Comparison of ENCODE assay signal across 18 cellular contexts in genomic region chr2:170997893-170998477, GRCh38.
A peak's percentile ranks its signal among the peaks of the same experiment; 100 is the strongest.
DNase-seq lines count a peak whose midpoint lies in the region; ATAC-seq and TF ChIP-seq lines count a peak whose summit lies in the region.
"Had no signal": no experiment of that assay in that cellular context is flagged by ENCODE, and none has a peak within 500 bp of the region (broad histone marks: within the 10 kb centered on the region; RNA-seq: fewer than 3 reads in every experiment).

No MANE protein-coding gene starts in this region.

- CTCF ChIA-PET in WTC11 (lab: Charles Lee) = no interaction called here
- CTCF ChIA-PET in naive thymus-derived CD4-positive, alpha-beta T cell (lab: Charles Lee) = interaction anchor here (1.0 kb wide), 1 partner anchor 89 kb away, joined by 4 read pairs; no protein-coding TSS in a partner anchor

- no peaks in the 10 kb centered on the region for H3K27me3 ChIP-seq in naive thymus-derived CD4-positive, alpha-beta T cell (ENCODE audit: control insufficient read depth in 2 of 2, insufficient read depth in 2 of 2, low read length in 2 of 2)

- H3K27ac ChIP-seq in naive thymus-derived CD4-positive, alpha-beta T cell (ENCODE audit: low read depth, low read length) = no peak overlapping the region
- H3K27ac ChIP-seq: 22Rv1, KMS-11 had no signal

- no peak for ATAC-seq in WTC11
- no peak for ATAC-seq in naive thymus-derived CD4-positive, alpha-beta T cell

- peak; percentile 7 for DNase-seq in NCI-H1105 treated with DMSO at 0.1 percent for 48 hours (lab: John Stamatoyannopoulos, UW)
- DNase-seq in NCI-H1105 (lab: John Stamatoyannopoulos, UW) = no peak
- DNase-seq in LNCaP clone FGC (ENCODE audit: low read depth) = peak; percentile 82
- DNase-seq in WTC11 (ENCODE audit: low spot score) = no peak
- no peak for DNase-seq in naive thymus-derived CD4-positive, alpha-beta T cell
- no peak for DNase-seq in stimulated activated naive CD4-positive, alpha-beta T cell treated with Interleukin-2 at 50 U/mL for 16 hours (lab: John Stamatoyannopoulos, UW)
- DNase-seq in Kasumi-1 (lab: John Stamatoyannopoulos, UW) = no peak
- DNase-seq in ureter (ENCODE audit: low spot score) = no peak
- DNase-seq: CD8-positive, alpha-beta memory T cell; DND-41; HFFc6; MM.1S; NCI-H1092 treated with DMSO at 0.1 percent for 48 hours; NCI-H187 treated with DMSO at 0.1 percent for 48 hours; NCI-H524 treated with DMSO at 0.1 percent for 48 hours had no signal

- no peaks in the 10 kb centered on the region for H3K9me3 ChIP-seq in naive thymus-derived CD4-positive, alpha-beta T cell (ENCODE audit: control insufficient read depth in 2 of 3, low read length in 3 of 3)

- peak overlapping the region; percentile 19 for H3K27ac Mint-ChIP-seq in WTC11
- H3K27ac Mint-ChIP-seq in naive thymus-derived CD4-positive, alpha-beta T cell = peak overlapping the region in 6 of 9 donors; percentile 6 to 69 (median 34)
- H3K27ac Mint-ChIP-seq: B cell, HFFc6 had no signal

- no peaks in the 10 kb centered on the region for H3K9me3 Mint-ChIP-seq in WTC11
- H3K9me3 Mint-ChIP-seq in naive thymus-derived CD4-positive, alpha-beta T cell = no peaks in the 10 kb centered on the region
- H3K9me3 Mint-ChIP-seq: CD8-positive, alpha-beta memory T cell; HFFc6 had no signal

- H3K27me3 Mint-ChIP-seq in WTC11 (ENCODE audit: low read depth) = no peaks in the 10 kb centered on the region
- no peaks in the 10 kb centered on the region for H3K27me3 Mint-ChIP-seq in naive thymus-derived CD4-positive, alpha-beta T cell
- H3K27me3 Mint-ChIP-seq: B cell; CD8-positive, alpha-beta memory T cell had no signal

- POLR2A ChIA-PET in WTC11 (lab: Charles Lee) = no interaction called here
- POLR2A ChIA-PET in naive thymus-derived CD4-positive, alpha-beta T cell (lab: Charles Lee) = no interaction called here

- no peaks in the 10 kb centered on the region for H3K4me1 ChIP-seq in naive thymus-derived CD4-positive, alpha-beta T cell (ENCODE audit: control insufficient read depth in 2 of 2, insufficient read depth in 2 of 2, low read length in 2 of 2)

- intact Hi-C loops in naive thymus-derived CD4-positive, alpha-beta T cell (cut with micrococcal nuclease) = no loop called here

- peaks cover 0 to 48% (median 0%) of the 10 kb centered on the region in 3 experiments for H3K36me3 ChIP-seq in naive thymus-derived CD4-positive, alpha-beta T cell (ENCODE audit: control insufficient read depth in 2 of 3, insufficient read depth in 3 of 3, low read length in 3 of 3)

- H3K4me3 ChIP-seq in LNCaP clone FGC (ENCODE audit: low read depth, low read length) = no peak overlapping the region
- H3K4me3 ChIP-seq in naive thymus-derived CD4-positive, alpha-beta T cell (ENCODE audit: low read length) = no peak overlapping the region

- peaks cover 57% of the 10 kb centered on the region for H3K36me3 Mint-ChIP-seq in WTC11
- H3K36me3 Mint-ChIP-seq in naive thymus-derived CD4-positive, alpha-beta T cell = peaks cover 0 to 47% (median 27%) of the 10 kb centered on the region in 5 donors

- H3K4me1 Mint-ChIP-seq in WTC11 = no peaks in the 10 kb centered on the region
- peaks cover 0 to 5% (median 0%) of the 10 kb centered on the region in 7 donors for H3K4me1 Mint-ChIP-seq in naive thymus-derived CD4-positive, alpha-beta T cell
- H3K4me1 Mint-ChIP-seq: B cell had no signal

- no peak overlapping the region for H3K4me3 Mint-ChIP-seq in WTC11
- H3K4me3 Mint-ChIP-seq in naive thymus-derived CD4-positive, alpha-beta T cell = no peak overlapping the region
- H3K4me3 Mint-ChIP-seq: B cell; CD8-positive, alpha-beta memory T cell; HFFc6 had no signal

- TF ChIP-seq CTCF in LNCaP clone FGC (IDR thresholded peaks at IDR 0.05; ENCODE audit: control insufficient read depth, extremely low read depth, insufficient read depth) (no peak), WTC11 (IDR thresholded peaks at IDR 0.05) (no peak)

TF ChIP-seq in WTC11, 78 proteins besides CTCF, POLR2A, EP300 and RAD21 (continues in another document):
- TF ChIP-seq KAT7 (CRISPR knock-in tag; IDR thresholded peaks at IDR 0.05; ENCODE audit: borderline replicate concordance) (no peak), RORB (CRISPR knock-in tag; IDR thresholded peaks at IDR 0.05) (no peak), TP53 (CRISPR knock-in tag; IDR thresholded peaks at IDR 0.05) (no peak), ZNF512 (CRISPR knock-in tag; IDR thresholded peaks at IDR 0.05; ENCODE audit: borderline replicate concordance) (no peak), STAT6 (CRISPR knock-in tag; conservative IDR thresholded peaks at IDR 0.05; ENCODE audit: low read depth) (no peak), GABPB1 (CRISPR knock-in tag; IDR thresholded peaks at IDR 0.05) (no peak), SP1 (CRISPR knock-in tag; conservative IDR thresholded peaks at IDR 0.05) (no peak), TEAD4 (CRISPR knock-in tag; IDR thresholded peaks at IDR 0.05) (no peak), USF2 (CRISPR knock-in tag; IDR thresholded peaks at IDR 0.05) (no peak), ZMAT4 (CRISPR knock-in tag; IDR thresholded peaks at IDR 0.05) (no peak), ARID4B (CRISPR knock-in tag; IDR thresholded peaks at IDR 0.05; ENCODE audit: borderline replicate concordance) (no peak)

Comparison
In these comparisons a context has a peak if more than half of its experiments do, and no peak if none do; other contexts are left out.
1. DNase-seq: peak in NCI-H1105 treated with DMSO at 0.1 percent for 48 hours (single experiment) and LNCaP clone FGC (single experiment); none in NCI-H1105 (single experiment), WTC11 (single experiment), naive thymus-derived CD4-positive, alpha-beta T cell (0 of 9), stimulated activated naive CD4-positive, alpha-beta T cell treated with Interleukin-2 at 50 U/mL for 16 hours (single experiment), Kasumi-1 (0 of 2) and ureter (single experiment).